ENCODE assay signal across 8 cellular contexts in genomic region chr10:28533571-28534304, GRCh38. TPM values are rescaled to one million over a fixed set of nuclear protein-coding genes. Genes with fewer than 3 reads are reported as not detected.
DNase-seq lines count a peak whose midpoint lies in the region; ATAC-seq, FAIRE-seq and TF ChIP-seq lines count a peak whose summit lies in the region.

No MANE protein-coding gene starts in this region.

- peak overlapping the region; percentile 90 for H3K27ac Mint-ChIP-seq in activated naive CD8-positive, alpha-beta T cell

- no peaks in the 10 kb centered on the region for H3K9me3 Mint-ChIP-seq in activated naive CD8-positive, alpha-beta T cell (ENCODE audit: low read depth)

- ATAC-seq in HG03135 (IDR thresholded peaks at IDR 0.05; ENCODE audit: unreplicated experiment): peak; percentile 28
- peak; percentile 21 for ATAC-seq in Right ventricle myocardium inferior
- peak in 3 of 4 donors; percentile 29 to 36 (median 36) for ATAC-seq in pancreas
- peak; percentile 42 for ATAC-seq in thoracic aorta (ENCODE audit: insufficient number of reproducible peaks, low FRiP score, low read depth)

- H3K36me3 Mint-ChIP-seq in activated naive CD8-positive, alpha-beta T cell: peaks cover 20% of the 10 kb centered on the region

- in situ Hi-C loops in SK-MEL-5 (cut with HindIII; ENCODE audit: low pct_unique_long_range_greater_than_20kb, low sequenced_read_pairs): no loop called here

- peak; percentile 5 for DNase-seq in NCI-H1694 treated with DMSO at 0.1 percent for 48 hours (lab: John Stamatoyannopoulos, UW)
- no peak for DNase-seq in NCI-H1694 (lab: John Stamatoyannopoulos, UW)
- peak; percentile 35 for DNase-seq in SK-MEL-5 (ENCODE audit: low read depth, low spot score)
- peak; percentile 91 for DNase-seq in Right ventricle myocardium inferior (ENCODE audit: missing footprints)
- peak; percentile 56 to 86 (median 74) for DNase-seq in pancreas
- peak; percentile 48 for DNase-seq in thoracic aorta (ENCODE audit: low spot score)

- H3K4me1 ChIP-seq in pancreas (peaks cover 7 to 30% (median 13%) of the 10 kb centered on the region in 3 donors), thoracic aorta (ENCODE audit: control insufficient read depth in 1 of 2, low read depth in 2 of 2) (peaks cover 28 to 48% of the 10 kb centered on the region in 2 donors)

- H3K4me3 ChIP-seq in pancreas (peak overlapping the region; percentile 59 to 96 (median 82)), thoracic aorta (peak overlapping the region; percentile 88)

- intact Hi-C loops in Right ventricle myocardium inferior (cut with DNase I) (loop anchor here (5.0 kb wide), 3 partner anchors 101 to 1291 kb away; partner anchors contain the start of genes ACBD5 and BAMBI), pancreas (cut with DNase I) (loop anchor here in 1 of 3 donors (10.0 kb wide), 1 partner anchor 99 kb away; no protein-coding TSS in a partner anchor)

- peaks cover 0 to 24% (median 0%) of the 10 kb centered on the region in 3 donors for H3K36me3 ChIP-seq in pancreas
- peaks cover 24% of the 10 kb centered on the region for H3K36me3 ChIP-seq in thoracic aorta

- H3K27ac ChIP-seq in pancreas (peak overlapping the region; percentile 65 to 99 (median 96)), thoracic aorta (peak overlapping the region; percentile 99)

- 0 to 1% methylated on average over 40 to 64 of the region's 64 CpGs for WGBS in pancreas, 2 donors

- no peak for FAIRE-seq in pancreas (lab: Jason Lieb, UNC)

- peaks cover 64% of the 10 kb centered on the region for H3K4me1 Mint-ChIP-seq in activated naive CD8-positive, alpha-beta T cell (ENCODE audit: low read depth)

- no peak for TF ChIP-seq CTCF in pancreas (IDR thresholded peaks at IDR 0.05)
- no peak for TF ChIP-seq CTCF in thoracic aorta (IDR thresholded peaks at IDR 0.05)

- H3K4me3 Mint-ChIP-seq in activated naive CD8-positive, alpha-beta T cell: peak overlapping the region; percentile 93

- no peaks in the 10 kb centered on the region for H3K9me3 ChIP-seq in pancreas
- no peaks in the 10 kb centered on the region for H3K9me3 ChIP-seq in thoracic aorta

- no peaks in the 10 kb centered on the region for H3K27me3 ChIP-seq in pancreas
- H3K27me3 ChIP-seq in thoracic aorta (replicated peaks; ENCODE audit: insufficient read depth): no peaks in the 10 kb centered on the region

- no peaks in the 10 kb centered on the region for H3K27me3 Mint-ChIP-seq in activated naive CD8-positive, alpha-beta T cell

RNA-seq across cellular contexts. Expression of gene WAC, which starts 0.8 kb away (rescaled TPM):
- total RNA-seq in SK-MEL-5 (2014; rRNA removed; shearing (Covaris generic)): 58.6 and 63.7 TPM in 2 replicates
- 54.0 and 83.8 TPM in 2 replicates for polyA plus RNA-seq in SK-MEL-5 (2015; cell fraction: cytosol; rRNA removed)
- polyA plus RNA-seq in SK-MEL-5 (2015; cell fraction: nucleus; rRNA removed): 69.6 and 105 TPM in 2 replicates
- total RNA-seq in Right ventricle myocardium inferior (100 TPM), pancreas (10 to 100 TPM; 41.6 to 70.5 (median 45.9) TPM), thoracic aorta (100 to 1,000 TPM; 102 to 142 TPM)
- polyA plus RNA-seq in pancreas: 10 to 100 TPM; 17.4 to 34.3 TPM
